In the genomic region with DNA sequence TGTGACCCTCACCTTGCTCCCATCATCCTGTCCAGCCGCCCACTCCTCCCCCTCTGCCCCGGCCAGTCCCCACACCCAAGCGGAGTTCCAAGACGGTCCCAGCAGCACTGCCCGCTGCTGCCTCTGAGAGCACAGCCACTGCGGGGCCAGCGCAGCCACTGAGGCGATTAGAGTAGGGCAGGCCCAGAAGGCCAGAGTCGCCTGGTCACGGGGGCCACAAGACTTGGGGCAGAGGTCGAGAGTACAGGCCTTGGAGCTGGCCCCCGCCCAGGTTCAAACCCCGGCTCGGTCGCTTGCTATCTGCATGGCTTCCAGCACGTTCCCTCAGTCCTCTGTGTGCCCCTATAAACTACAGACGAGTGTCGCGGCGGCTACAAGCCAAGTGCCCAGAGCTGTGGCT, we compare ENCODE assay signal across 15 cellular contexts. TPM values are rescaled to one million over a fixed set of nuclear protein-coding genes. Genes with fewer than 3 reads are reported as not detected.
A peak's percentile ranks its signal among the peaks of the same experiment; 100 is the strongest.
DNase-seq lines count a peak whose midpoint lies in the region; ATAC-seq, FAIRE-seq and TF ChIP-seq lines count a peak whose summit lies in the region.
"Had no signal": no experiment of that assay in that cellular context is flagged by ENCODE, and none has a peak within 500 bp of the region (broad histone marks: within the 10 kb centered on the region; RNA-seq: fewer than 3 reads in every experiment).

No MANE protein-coding gene starts in this region.

- H4K8ac ChIP-seq in H1 (ENCODE audit: extremely low read depth, insufficient read depth, low read length) = no peak overlapping the region

- H3K23me2 ChIP-seq in H1 (ENCODE audit: low read depth, low read length) = peaks cover 9% of the 10 kb centered on the region; the same call in 1 of the 2 replicates

- ATAC-seq in Right ventricle myocardium inferior (no peak), left cardiac atrium (no peak), lower lobe of right lung (no peak)
- ATAC-seq: GM12878, GM23338 had no signal

- no peak overlapping the region for H2AFZ ChIP-seq in H1 (ENCODE audit: low read length)
- H2AFZ ChIP-seq: GM23338 had no signal

- POLR2A ChIA-PET in H1 (lab: Charles Lee; ENCODE audit: partially characterized antibody) = interaction anchor here (1.3 kb wide), 1 partner anchor 12 kb away, joined by 4 read pairs; no protein-coding TSS in a partner anchor

- FAIRE-seq in H1 (lab: Jason Lieb, UNC) = no peak
- FAIRE-seq: GM12878, GM18507 had no signal

- H3K4me1 ChIP-seq in H1 (replicated peaks in 1 of 4; ENCODE audit: control insufficient read depth in 3 of 4, insufficient read depth in 4 of 4, low read length in 3 of 4) (no peaks in the 10 kb centered on the region; a peak in 1 of 7 replicates), lower lobe of right lung (no peaks in the 10 kb centered on the region), spleen (peaks cover 0 to 11% (median 0%) of the 10 kb centered on the region in 6 donors)

- H3K27me3 Mint-ChIP-seq in activated naive CD8-positive, alpha-beta T cell treated with anti-CD3 and anti-CD28 coated beads for 36 hours = peaks cover 3% of the 10 kb centered on the region
- H3K27me3 Mint-ChIP-seq: CD4-positive, CD25-positive, alpha-beta regulatory T cell had no signal

- no peak overlapping the region for H2BK5ac ChIP-seq in H1 (ENCODE audit: low read depth, low read length)

- no peak overlapping the region for H2AK5ac ChIP-seq in H1 (ENCODE audit: low read depth, low read length)

- WGBS in H1 (ENCODE audit: extremely low coverage in 1 of 2, insufficient coverage in 1 of 2, insufficient read length in 1 of 2, insufficient replicate concordance in 2 of 2, low coverage in 1 of 2, low lambda C conversion rate in 2 of 2, missing lambda C conversion rate in 1 of 2), 2 experiments = 86% methylated on average over 18 of the region's 20 CpGs; no CpG with 5 or more reads in 1 of the 2 experiments
- 77 to 93% (median 84%) methylated on average over 10 to 20 of the region's 20 CpGs for WGBS in spleen, 5 donors

- no peak overlapping the region for H3K4me2 ChIP-seq in H1 (ENCODE audit: insufficient read depth in 1 of 2, low read depth in 2 of 2, low read length in 2 of 2)
- H3K4me2 ChIP-seq: GM23338 had no signal

- DNase-seq in Right ventricle myocardium inferior (ENCODE audit: missing footprints) (peak; percentile 70), left cardiac atrium (no peak), H1 (ENCODE audit: low read depth in 1 of 2, low spot score in 2 of 2) (no peak), lower lobe of right lung (peak; percentile 41), spleen (peak; percentile 62), C1 segment of cervical spinal cord (lab: John Stamatoyannopoulos, UW) (no peak)
- DNase-seq in stimulated activated naive CD4-positive, alpha-beta T cell treated with Interleukin-2 at 50 U/mL for 16 hours (lab: John Stamatoyannopoulos, UW) = no peak
- DNase-seq in activated naive CD8-positive, alpha-beta T cell treated with anti-CD3 and anti-CD28 coated beads for 36 hours = no peak
- DNase-seq: CD4-positive, CD25-positive, alpha-beta regulatory T cell; DMS53; H9 had no signal

- no peak overlapping the region for H3K9ac ChIP-seq in H1 (replicated peaks in 1 of 4; ENCODE audit: extremely low read depth in 1 of 4, low read depth in 3 of 4, low read length in 3 of 4)

- H3K9me3 ChIP-seq in H1 (ENCODE audit: insufficient read depth in 2 of 2, low read depth in 1 of 2, low read length in 1 of 2) (no peaks in the 10 kb centered on the region), lower lobe of right lung (no peaks in the 10 kb centered on the region), spleen (peaks cover 0 to under 1% (median 0%) of the 10 kb centered on the region in 8 donors)

- no peak overlapping the region for H3K4ac ChIP-seq in H1 (replicated peaks; ENCODE audit: insufficient read length, low read depth, low read length)

- no peak overlapping the region for H3K23ac ChIP-seq in H1 (ENCODE audit: insufficient read length)

- H3K79me2 ChIP-seq in H1 (ENCODE audit: control insufficient read depth in 1 of 2, insufficient read depth in 2 of 2, low read length in 2 of 2) = no peaks in the 10 kb centered on the region

- H4K5ac ChIP-seq in H1 (ENCODE audit: insufficient read length, low read depth, low read length) = no peak overlapping the region

- TF ChIP-seq EP300 in H1 (IDR thresholded peaks at IDR 0.05; ENCODE audit: borderline replicate concordance in 1 of 2, low read depth in 2 of 2, low read length in 2 of 2) = no peak

- H3K4me3 Mint-ChIP-seq in activated naive CD8-positive, alpha-beta T cell treated with anti-CD3 and anti-CD28 coated beads for 36 hours = no peak overlapping the region
- H3K4me3 Mint-ChIP-seq: CD4-positive, CD25-positive, alpha-beta regulatory T cell; GM23338; H9 had no signal

- TF ChIP-seq CTCF in H1 (IDR thresholded peaks at IDR 0.05; ENCODE audit: control extremely low read depth in 1 of 3, insufficient read depth in 1 of 3, low read depth in 1 of 3, low read length in 3 of 3) (no peak), lower lobe of right lung (IDR thresholded peaks at IDR 0.05) (no peak), spleen (IDR thresholded peaks at IDR 0.05 in 8 of 11, conservative IDR thresholded peaks at IDR 0.05 in 3 of 11) (no peak)

- H3K27ac Mint-ChIP-seq in activated naive CD8-positive, alpha-beta T cell treated with anti-CD3 and anti-CD28 coated beads for 36 hours = no peak overlapping the region
- H3K27ac Mint-ChIP-seq: CD4-positive, CD25-positive, alpha-beta regulatory T cell; GM23338; H9 had no signal

- H3K14ac ChIP-seq in H1 (ENCODE audit: insufficient read length) = no peak overlapping the region

- H3K27ac ChIP-seq in H1 (ENCODE audit: low read depth, low read length) = no peak overlapping the region
- H3K27ac ChIP-seq in lower lobe of right lung = no peak overlapping the region
- no peak overlapping the region for H3K27ac ChIP-seq in spleen
- H3K27ac ChIP-seq: 22Rv1 had no signal

- H3K36me3 Mint-ChIP-seq in activated naive CD8-positive, alpha-beta T cell treated with anti-CD3 and anti-CD28 coated beads for 36 hours = no peaks in the 10 kb centered on the region
- H3K36me3 Mint-ChIP-seq: CD4-positive, CD25-positive, alpha-beta regulatory T cell had no signal

- TF ChIP-seq POLR2A in H1 (IDR thresholded peaks at IDR 0.05; ENCODE audit: control extremely low read depth in 1 of 2, low read depth in 2 of 2, low read length in 2 of 2) (no peak), spleen (IDR thresholded peaks at IDR 0.05) (no peak)

- no peaks in the 10 kb centered on the region; a peak in 1 of 7 replicates for H3K27me3 ChIP-seq in H1 (replicated peaks in 1 of 4; ENCODE audit: control insufficient read depth in 3 of 4, extremely low read depth in 1 of 4, insufficient read depth in 3 of 4, low read length in 3 of 4)
- peaks cover 14% of the 10 kb centered on the region for H3K27me3 ChIP-seq in lower lobe of right lung (ENCODE audit: low read depth)
- H3K27me3 ChIP-seq in spleen (replicated peaks in 1 of 7) = peaks cover 0 to 45% (median 0%) of the 10 kb centered on the region in 7 donors

- H4K20me1 ChIP-seq in H1 (replicated peaks in 1 of 2; ENCODE audit: control insufficient read depth in 1 of 2, insufficient read depth in 2 of 2, low read length in 2 of 2) = peaks cover 0 to 9% of the 10 kb centered on the region in 2 experiments

- no peaks in the 10 kb centered on the region for H3K79me1 ChIP-seq in H1 (ENCODE audit: low read depth, low read length)

- no peak overlapping the region for H3K56ac ChIP-seq in H1 (replicated peaks; ENCODE audit: insufficient read length, low read depth, low read length)

- H2BK120ac ChIP-seq in H1 (replicated peaks; ENCODE audit: low read depth, low read length) = no peak overlapping the region

- no peak overlapping the region for H3K4me3 ChIP-seq in H1 (ENCODE audit: extremely low read depth in 1 of 4, insufficient read depth in 2 of 4, low read depth in 3 of 4, low read length in 4 of 4)
- no peak overlapping the region for H3K4me3 ChIP-seq in lower lobe of right lung
- no peak overlapping the region for H3K4me3 ChIP-seq in spleen
- H3K4me3 ChIP-seq: GM12878, GM23338 had no signal

- TF ChIP-seq RAD21 in H1 (IDR thresholded peaks at IDR 0.05 in 1 of 2, conservative IDR thresholded peaks at IDR 0.05 in 1 of 2; ENCODE audit: low read depth in 2 of 2, low read length in 2 of 2) = no peak

- peak overlapping the region; percentile 81; the same call in 1 of the 2 replicates for H2BK15ac ChIP-seq in H1 (ENCODE audit: low read length)

- H3K18ac ChIP-seq in H1 (ENCODE audit: extremely low read depth, low read length) = no peak overlapping the region

- H2BK12ac ChIP-seq in H1 (ENCODE audit: low read depth, low read length) = no peak overlapping the region

- no peak overlapping the region for H2BK20ac ChIP-seq in H1 (ENCODE audit: low read length)

- intact Hi-C loops in Right ventricle myocardium inferior (cut with DNase I) = no loop called here
- intact Hi-C loops in left cardiac atrium (cut with DNase I) = no loop called here
- intact Hi-C loops in lower lobe of right lung (cut with DNase I) = no loop called here
- intact Hi-C loops in spleen (cut with DNase I; ENCODE audit: low total_unique reads) = no loop called here

- no peaks in the 10 kb centered on the region for H3K4me1 Mint-ChIP-seq in activated naive CD8-positive, alpha-beta T cell treated with anti-CD3 and anti-CD28 coated beads for 36 hours
- H3K4me1 Mint-ChIP-seq: CD4-positive, CD25-positive, alpha-beta regulatory T cell; GM23338 had no signal

- no peak overlapping the region for H4K91ac ChIP-seq in H1 (replicated peaks; ENCODE audit: insufficient read length, low read length)

- H3K36me3 ChIP-seq in H1 (ENCODE audit: control insufficient read depth in 2 of 4, insufficient read depth in 4 of 4, low read length in 3 of 4) (no peaks in the 10 kb centered on the region), lower lobe of right lung (no peaks in the 10 kb centered on the region), spleen (no peaks in the 10 kb centered on the region)

- CTCF ChIA-PET in H1 (lab: Charles Lee; ENCODE audit: partially characterized antibody) = interaction anchor here (0.6 to 1.4 kb wide), 5 partner anchors 11 to 182 kb away, joined by 3 to 4 read pairs (median 3); no protein-coding TSS in a partner anchor

- H3K9me3 Mint-ChIP-seq in activated naive CD8-positive, alpha-beta T cell treated with anti-CD3 and anti-CD28 coated beads for 36 hours = no peaks in the 10 kb centered on the region
- H3K9me3 Mint-ChIP-seq: GM23338 had no signal

RNA-seq across cellular contexts. Expression of a gene that starts 53.2 kb away (rescaled TPM):
- total RNA-seq in Right ventricle myocardium inferior (6.9 TPM), left cardiac atrium (1 to 10 TPM; 6.8 TPM), lower lobe of right lung (2.5 TPM), spleen (10 to 100 TPM; 19.5 to 42.1 (median 37.6) TPM)
- 13.8 and 14.8 TPM in 2 replicates for total RNA-seq in H1 (2021; fragmentation: NEBNext Ultra II Directional; extraction: Animal tissue kit (Norgen Biotek cat#: 25700))
- polyA plus RNA-seq in H1 (2011; rRNA removed) (14.6 and 27.3 TPM in 2 replicates), spleen (10 to 100 TPM in 1 of 3 donors, 1 to 10 TPM in 2; 9.4 to 15.5 (median 9.9) TPM)
- polyA plus RNA-seq in H1 (2011; cell fraction: cytosol; rRNA removed) = 15.1 TPM
- polyA plus RNA-seq in H1 (2011; cell fraction: nucleus; rRNA removed) = 35.4 TPM
- polyA plus RNA-seq in H1 (2012, experiment 1 of 2) = 4.8 to 12.3 TPM (median 11.4 TPM) in 4 replicates
- 5.9 TPM for polyA plus RNA-seq in H1 (2012, experiment 2 of 2)
- 9.6 TPM for polyA plus RNA-seq in H1 (2013, experiment 1 of 2)
- 8.5 TPM for polyA plus RNA-seq in H1 (2013, experiment 2 of 2)
- 10.0 and 12.3 TPM in 2 replicates for polyA minus RNA-seq in H1 (2011; rRNA and poly(A)+ RNA removed)
- 11.6 TPM for polyA minus RNA-seq in H1 (2011; cell fraction: cytosol; rRNA and poly(A)+ RNA removed)
- 16.3 TPM for polyA minus RNA-seq in H1 (2011; cell fraction: nucleus; rRNA and poly(A)+ RNA removed)
- not detected for total RNA-seq in activated naive CD8-positive, alpha-beta T cell treated with anti-CD3 and anti-CD28 coated beads for 36 hours
- total RNA-seq: CD4-positive, CD25-positive, alpha-beta regulatory T cell had no signal
- polyA plus RNA-seq: CD4-positive, CD25-positive, alpha-beta regulatory T cell; GM12878 had no signal

Comparison
In these comparisons a context has a peak if more than half of its experiments do, and no peak if none do; other contexts are left out.
1. DNase-seq: peak in Right ventricle myocardium inferior (single experiment), lower lobe of right lung (single experiment) and spleen (single experiment); none in left cardiac atrium (single experiment), H1 (0 of 2), stimulated activated naive CD4-positive, alpha-beta T cell treated with Interleukin-2 at 50 U/mL for 16 hours (single experiment), activated naive CD8-positive, alpha-beta T cell treated with anti-CD3 and anti-CD28 coated beads for 36 hours (single experiment) and C1 segment of cervical spinal cord (0 of 14).